In the genomic region with DNA sequence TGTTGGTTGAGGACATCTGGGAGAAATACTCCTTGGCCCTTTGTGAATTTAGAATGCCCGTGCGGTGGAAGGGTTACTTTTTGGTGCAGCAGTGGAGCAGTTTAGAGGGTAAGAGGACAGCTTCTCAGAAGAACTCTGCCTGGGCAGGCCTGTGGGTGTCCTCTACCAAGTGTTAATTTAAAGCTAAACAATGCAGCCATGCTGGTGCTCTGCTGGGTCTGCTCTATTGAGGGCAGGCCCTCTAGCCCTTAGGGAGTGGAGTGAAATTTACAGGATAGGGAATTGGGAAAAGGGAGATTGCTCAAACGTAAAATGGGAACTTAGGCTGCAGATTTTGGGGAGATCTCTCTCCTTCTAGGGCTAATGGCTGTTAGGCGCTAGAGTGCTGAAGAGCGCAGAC, we compare ENCODE assay signal across 26 cellular contexts. TPM values are rescaled to one million over a fixed set of nuclear protein-coding genes. Genes with fewer than 3 reads are reported as not detected.
"Had no signal": no experiment of that assay in that cellular context is flagged by ENCODE, and none has a peak within 500 bp of the region (broad histone marks: within the 10 kb centered on the region; RNA-seq: fewer than 3 reads in every experiment).

No MANE protein-coding gene starts in this region.

- H3K36me3 Mint-ChIP-seq: activated naive CD4-positive, alpha-beta T cell treated with anti-CD3 and anti-CD28 coated beads, Interleukin-2, amount 10 ng/mL, durations not matched to agents 7 days and 5 days; brain; naive thymus-derived CD8-positive, alpha-beta T cell; type B pancreatic cell had no signal

- H3K9me3 Mint-ChIP-seq: activated CD4-positive, alpha-beta T cell treated with anti-CD3 and anti-CD28 coated beads, Interleukin-2, amount 10 ng/mL, durations not matched to agents 7 days and 5 days; activated naive CD4-positive, alpha-beta T cell treated with anti-CD3 and anti-CD28 coated beads, Interleukin-2, amount 10 ng/mL, durations not matched to agents 7 days and 5 days; activated naive CD8-positive, alpha-beta T cell treated with anti-CD3 and anti-CD28 coated beads, Interleukin-2, amount 50 U/mL, for 24 hours; brain; naive thymus-derived CD8-positive, alpha-beta T cell; type B pancreatic cell had no signal

- H3K4me3 Mint-ChIP-seq: activated CD4-positive, alpha-beta T cell treated with anti-CD3 and anti-CD28 coated beads, Interleukin-2, amount 10 ng/mL, durations not matched to agents 7 days and 5 days; activated CD8-positive, alpha-beta T cell treated with anti-CD3 and anti-CD28 coated beads, Interleukin-2, amount 10 ng/mL, durations not matched to agents 7 days and 5 days; activated naive CD4-positive, alpha-beta T cell treated with anti-CD3 and anti-CD28 coated beads, Interleukin-2, amount 10 ng/mL, durations not matched to agents 7 days and 5 days; activated naive CD8-positive, alpha-beta T cell treated with anti-CD3 and anti-CD28 coated beads, Interleukin-2, amount 50 U/mL, for 24 hours; brain; naive thymus-derived CD8-positive, alpha-beta T cell; type B pancreatic cell had no signal

- H3K4me1 Mint-ChIP-seq: activated CD4-positive, alpha-beta T cell treated with anti-CD3 and anti-CD28 coated beads, Interleukin-2, amount 10 ng/mL, durations not matched to agents 7 days and 5 days; activated naive CD4-positive, alpha-beta T cell treated with anti-CD3 and anti-CD28 coated beads, Interleukin-2, amount 10 ng/mL, durations not matched to agents 7 days and 5 days; brain had no signal

- H3K27me3 ChIP-seq: dorsolateral prefrontal cortex, sigmoid colon had no signal

- H3K4me1 ChIP-seq: sigmoid colon had no signal

- ATAC-seq: activated CD4-positive, CD25-positive, alpha-beta regulatory T cell treated with anti-CD3 and anti-CD28 coated beads, Interleukin-2, amount 50 U/mL, for 24 hours; activated CD8-positive, alpha-beta T cell treated with anti-CD3 and anti-CD28 coated beads, Interleukin-2, amount 10 ng/mL, durations not matched to agents 7 days and 5 days; activated naive CD8-positive, alpha-beta T cell treated with anti-CD3 and anti-CD28 coated beads, Interleukin-2, amount 50 U/mL, for 24 hours; left ventricle myocardium superior; naive thymus-derived CD8-positive, alpha-beta T cell; stimulated activated naive CD8-positive, alpha-beta T cell treated with anti-CD3 and anti-CD28 coated beads, Interleukin-15, Interleukin-2, amounts not matched to agents 100 U/mL and 50 U/mL, for 24 hours had no signal

- H3K36me3 ChIP-seq: sigmoid colon had no signal

- H3K27ac Mint-ChIP-seq: activated CD4-positive, alpha-beta T cell treated with anti-CD3 and anti-CD28 coated beads, Interleukin-2, amount 10 ng/mL, durations not matched to agents 7 days and 5 days; activated CD8-positive, alpha-beta T cell treated with anti-CD3 and anti-CD28 coated beads, Interleukin-2, amount 10 ng/mL, durations not matched to agents 7 days and 5 days; activated naive CD4-positive, alpha-beta T cell treated with anti-CD3 and anti-CD28 coated beads, Interleukin-2, amount 10 ng/mL, durations not matched to agents 7 days and 5 days; activated naive CD8-positive, alpha-beta T cell treated with anti-CD3 and anti-CD28 coated beads, Interleukin-2, amount 50 U/mL, for 24 hours; brain had no signal

- H3K27ac ChIP-seq: dorsolateral prefrontal cortex, epithelial cell of prostate, sigmoid colon had no signal

- H3K27me3 Mint-ChIP-seq: activated CD4-positive, alpha-beta T cell treated with anti-CD3 and anti-CD28 coated beads, Interleukin-2, amount 10 ng/mL, durations not matched to agents 7 days and 5 days; activated naive CD8-positive, alpha-beta T cell treated with anti-CD3 and anti-CD28 coated beads, Interleukin-2, amount 50 U/mL, for 24 hours; type B pancreatic cell had no signal

- H3K9me3 ChIP-seq: sigmoid colon had no signal

- H3K4me3 ChIP-seq: dorsolateral prefrontal cortex, sigmoid colon had no signal

- DNase-seq: activated CD4-positive, alpha-beta T cell treated with anti-CD3 and anti-CD28 coated beads, Interleukin-2, amount 10 ng/mL, durations not matched to agents 7 days and 5 days; activated CD8-positive, alpha-beta memory T cell treated with anti-CD3 and anti-CD28 coated beads, Interleukin-2, amount 50 U/mL, for 4 hours; activated CD8-positive, alpha-beta T cell treated with anti-CD3 and anti-CD28 coated beads, Interleukin-2, amount 10 ng/mL, durations not matched to agents 7 days and 5 days; activated effector memory CD4-positive, alpha-beta T cell treated with Interleukin-2 at 50 U/mL for 16 hours; activated naive CD4-positive, alpha-beta T cell treated with anti-CD3 and anti-CD28 coated beads, Interleukin-2, amount 10 ng/mL, durations not matched to agents 7 days and 5 days; activated naive CD8-positive, alpha-beta T cell treated with anti-CD3 and anti-CD28 coated beads, Interleukin-2, amount 50 U/mL, for 24 hours; activated T-cell treated with anti-CD3 and anti-CD28 coated beads, Interleukin-2, amount 50 U/mL, for 48 hours; anterior cingulate cortex; caudate nucleus; dorsolateral prefrontal cortex; foreskin melanocyte; kidney glomerular epithelial cell; left ventricle myocardium superior; mesenchymal stem cell; naive thymus-derived CD8-positive, alpha-beta T cell; sigmoid colon; stimulated activated naive CD8-positive, alpha-beta T cell treated with anti-CD3 and anti-CD28 coated beads, Interleukin-15, Interleukin-2, amounts not matched to agents 100 U/mL and 50 U/mL, for 24 hours; T1000 had no signal

RNA-seq across cellular contexts. Expression of a gene that starts 22.1 kb away (rescaled TPM):
- total RNA-seq: activated CD4-positive, alpha-beta T cell treated with anti-CD3 and anti-CD28 coated beads, Interleukin-2, amount 10 ng/mL, durations not matched to agents 7 days and 5 days; activated CD8-positive, alpha-beta T cell treated with anti-CD3 and anti-CD28 coated beads, Interleukin-2, amount 10 ng/mL, durations not matched to agents 7 days and 5 days; T-helper 1 cell treated with Interleukin-12 subunit alpha and Interleukin-12 subunit beta and Interleukin-4 antibody, amounts not matched to agents 30 ng/mL and 1 ng/mL, for 36 hours had no signal

RNA-seq across cellular contexts. Expression of a gene that starts 55.0 kb away (rescaled TPM):
- total RNA-seq: activated CD4-positive, alpha-beta T cell treated with anti-CD3 and anti-CD28 coated beads, Interleukin-2, amount 10 ng/mL, durations not matched to agents 7 days and 5 days; activated CD8-positive, alpha-beta T cell treated with anti-CD3 and anti-CD28 coated beads, Interleukin-2, amount 10 ng/mL, durations not matched to agents 7 days and 5 days; left ventricle myocardium superior; mucosa of gallbladder; naive thymus-derived CD8-positive, alpha-beta T cell; renal cortical epithelial cell; sigmoid colon; T-helper 1 cell treated with Interleukin-12 subunit alpha and Interleukin-12 subunit beta and Interleukin-4 antibody, amounts not matched to agents 30 ng/mL and 1 ng/mL, for 36 hours; temporal lobe had no signal
- polyA plus RNA-seq: naive thymus-derived CD8-positive, alpha-beta T cell; sigmoid colon had no signal
